In the genomic region with DNA sequence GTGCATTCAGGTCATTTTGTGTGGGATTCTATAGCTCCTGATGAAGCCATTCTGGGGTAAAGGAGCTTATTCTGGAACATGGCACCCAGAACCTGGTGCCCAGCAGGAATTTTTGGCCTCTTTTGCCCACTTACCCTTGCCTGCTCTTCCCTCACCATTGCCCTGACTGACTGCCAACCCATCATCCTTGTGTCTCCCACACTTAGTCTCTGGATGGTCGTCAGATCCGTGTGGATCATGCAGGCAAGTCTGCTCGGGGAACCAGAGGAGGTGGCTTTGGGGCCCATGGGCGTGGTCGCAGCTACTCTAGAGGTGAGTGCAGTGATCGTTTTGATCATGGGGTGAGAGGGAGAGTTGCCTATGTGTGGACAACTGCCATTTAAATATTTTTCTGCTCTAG, we compare ENCODE assay signal across 10 cellular contexts. TPM values are rescaled to one million over a fixed set of nuclear protein-coding genes. Genes with fewer than 3 reads are reported as not detected.
DNase-seq lines count a peak whose midpoint lies in the region; ATAC-seq, FAIRE-seq and TF ChIP-seq lines count a peak whose summit lies in the region.
"Had no signal": no experiment of that assay in that cellular context is flagged by ENCODE, and none has a peak within 500 bp of the region (broad histone marks: within the 10 kb centered on the region; RNA-seq: fewer than 3 reads in every experiment).

No MANE protein-coding gene starts in this region.

- H3K9ac ChIP-seq in GM12878 (ENCODE audit: control insufficient read depth, insufficient read depth, low read length) (peak overlapping the region; percentile 94), mucosa of stomach (ENCODE audit: low read length) (no peak overlapping the region)

- ATAC-seq in GM12878 (no peak), GM18867 (IDR thresholded peaks at IDR 0.05; ENCODE audit: unreplicated experiment) (no peak), HG03354 (IDR thresholded peaks at IDR 0.05; ENCODE audit: poor library complexity, severe bottlenecking, unreplicated experiment) (no peak)

- TF ChIP-seq CTCF in AG10803 (conservative IDR thresholded peaks at IDR 0.05; ENCODE audit: low read length) (no peak), HL-60 (IDR thresholded peaks at IDR 0.05; ENCODE audit: insufficient read depth, low read length) (no peak), GM12878 (IDR thresholded peaks at IDR 0.05 in 2 of 3, conservative IDR thresholded peaks at IDR 0.05 in 1 of 3; ENCODE audit: control insufficient read depth in 2 of 3, extremely low read depth in 1 of 3, insufficient read depth in 1 of 3, low read depth in 3 of 3, low read length in 3 of 3) (no peak)

- RAD21 ChIA-PET in GM12878 (lab: Charles Lee; ENCODE audit: unreplicated experiment) = no interaction called here

- 28% methylated on average over 6 of the region's 6 CpGs for WGBS in GM12878 (ENCODE audit: insufficient coverage, insufficient replicate concordance, low lambda C conversion rate, missing lambda C conversion rate)

- H3K27ac ChIP-seq in HL-60 (replicated peaks) (peak overlapping the region; percentile 100; the same call in 1 of the 2 replicates), GM12878 (ENCODE audit: control insufficient read depth, insufficient read depth) (0 out of 2 replicates have a peak overlapping the region, but pooled peaks have one; percentile 29)

- peak overlapping the region; percentile 90 for H3K4me3 ChIP-seq in AG10803 (ENCODE audit: low read length)
- peak overlapping the region; percentile 64 for H3K4me3 ChIP-seq in HL-60 (replicated peaks; ENCODE audit: insufficient read depth, low read length)
- H3K4me3 ChIP-seq in GM12878 = peak overlapping the region; percentile 75
- peak overlapping the region; percentile 82 for H3K4me3 ChIP-seq in mucosa of stomach (ENCODE audit: low read length)

- H3K79me2 ChIP-seq in GM12878 (ENCODE audit: control insufficient read depth, insufficient read depth, low read length) = peaks cover 24% of the 10 kb centered on the region

- no peak for DNase-seq in AG10803 (ENCODE audit: low read depth)
- no peak for DNase-seq in HL-60 (ENCODE audit: low read depth in 1 of 2, low spot score in 1 of 2)
- no peak for DNase-seq in GM12878 (ENCODE audit: low read depth, low spot score)
- DNase-seq in effector CD4-positive, alpha-beta T cell = no peak
- no peak for DNase-seq in COLO829 (ENCODE audit: low spot score)
- DNase-seq: caudate nucleus, retina had no signal

- no peak for FAIRE-seq in GM12878 (lab: Jason Lieb, UNC)

- SMC1A ChIA-PET in GM12878 (lab: Charles Lee; ENCODE audit: uncharacterized antibody, unreplicated experiment) = no interaction called here

- no peaks in the 10 kb centered on the region for H3K27me3 ChIP-seq in HL-60 (ENCODE audit: insufficient read depth, poor library complexity, severe bottlenecking)
- no peaks in the 10 kb centered on the region for H3K27me3 ChIP-seq in GM12878 (replicated peaks in 1 of 2; ENCODE audit: control insufficient read depth in 2 of 2, insufficient read depth in 2 of 2, low read length in 1 of 2)
- H3K27me3 ChIP-seq in mucosa of stomach (ENCODE audit: control insufficient read depth, insufficient read depth, low read length) = no peaks in the 10 kb centered on the region

- TF ChIP-seq EP300 in GM12878 (IDR thresholded peaks at IDR 0.05; ENCODE audit: borderline replicate concordance in 1 of 2, control insufficient read depth in 1 of 2, low read depth in 2 of 2, low read length in 2 of 2) = no peak

- CTCF ChIA-PET in GM12878 (lab: Yijun Ruan, JAX) = interaction anchor here (3.2 kb wide), 1 partner anchor 102 kb away, joined by 19 read pairs; no protein-coding TSS in a partner anchor

- H3K4me1 ChIP-seq in GM12878 (ENCODE audit: control insufficient read depth, insufficient read depth, low read length) = peaks cover 7% of the 10 kb centered on the region; the same call in 1 of the 2 replicates
- peaks cover 15% of the 10 kb centered on the region for H3K4me1 ChIP-seq in mucosa of stomach (ENCODE audit: control insufficient read depth, insufficient read depth, low read length)

- no peak for TF ChIP-seq RAD21 in GM12878 (IDR thresholded peaks at IDR 0.05; ENCODE audit: insufficient read depth, low read depth, low read length)

- no peaks in the 10 kb centered on the region for H4K20me1 ChIP-seq in GM12878 (ENCODE audit: control insufficient read depth, insufficient read depth)

- POLR2A ChIA-PET in GM12878 (lab: Charles Lee) = interaction anchor here (0.6 kb wide), 1 partner anchor 1116 kb away, joined by 5 read pairs; no protein-coding TSS in a partner anchor

- intact Hi-C loops in GM12878 (cut with micrococcal nuclease; ENCODE audit: unreplicated experiment) = no loop called here

- BruUV-seq in GM12878 (replicated peaks; lab: Mats Ljungman, UMichigan) = no TSS peak

- peaks cover 1 to 15% of the 10 kb centered on the region in 2 experiments for H3K36me3 ChIP-seq in GM12878 (ENCODE audit: control insufficient read depth in 2 of 2, insufficient read depth in 2 of 2, low read length in 1 of 2)
- peaks cover 8% of the 10 kb centered on the region for H3K36me3 ChIP-seq in mucosa of stomach (ENCODE audit: control insufficient read depth, insufficient read depth, low read length)

- no peak overlapping the region for H2AFZ ChIP-seq in GM12878 (ENCODE audit: control insufficient read depth, low read depth, low read length)

- in situ Hi-C loops in GM12878 (cut with MboI) = no loop called here

- H3K4me2 ChIP-seq in GM12878 (ENCODE audit: control insufficient read depth, insufficient read depth) = peak overlapping the region; percentile 81

- peak; percentile 55; the same call in 1 of the 2 replicates for TF ChIP-seq POLR2A in GM12878 (IDR thresholded peaks at IDR 0.05; ENCODE audit: low read depth, low read length)

- H3K9me3 ChIP-seq in GM12878 (replicated peaks; ENCODE audit: control insufficient read depth, insufficient read depth, low read length) = no peaks in the 10 kb centered on the region; the same call in 2 of the 3 replicates
- no peaks in the 10 kb centered on the region for H3K9me3 ChIP-seq in mucosa of stomach (ENCODE audit: control insufficient read depth, low read length)

RNA-seq across cellular contexts. Expression of a gene that starts 1.8 kb away (rescaled TPM):
- 140 and 144 TPM in 2 replicates for total RNA-seq in GM12878 (2013; cell fraction: nucleolus; rRNA removed)
- 330 and 346 TPM in 2 replicates for total RNA-seq in GM12878 (2014; rRNA removed)
- total RNA-seq in GM12878 (2014; rRNA removed; fragmentation: Illumina TruSeq; extraction: Trizol) = 398 and 417 TPM in 2 replicates
- total RNA-seq in GM12878 (2021) = 269 and 304 TPM in 2 replicates
- 227 TPM for polyA plus RNA-seq in GM12878 (2011; ENCODE audit: low read depth)
- polyA plus RNA-seq in GM12878 (2011; rRNA removed) = 174 and 221 TPM in 2 replicates
- 116 and 147 TPM in 2 replicates for polyA plus RNA-seq in GM12878 (2011; cell fraction: cytosol; rRNA removed)
- 135 and 166 TPM in 2 replicates for polyA plus RNA-seq in GM12878 (2011; cell fraction: nucleus; rRNA removed)
- 207 and 257 TPM in 2 replicates for polyA plus RNA-seq in GM12878 (2012)
- 435 and 467 TPM in 2 replicates for polyA plus RNA-seq in GM12878 (2014; fragmentation: Illumina TruSeq; extraction: Trizol)
- polyA plus RNA-seq in GM12878 (2014; fragmentation: Nextera tagmentation; extraction: Ambion mirVana) = 100 to 1,000 TPM; 170 to 179 TPM
- 385 and 405 TPM in 2 replicates for polyA plus RNA-seq in GM12878 (2014; rRNA removed)
- polyA plus RNA-seq in GM12878 (2016; fragmentation: Nextera tagmentation; extraction: Ambion mirVana) = 100 to 1,000 TPM; 209 to 213 TPM
- polyA minus RNA-seq in GM12878 (2011; rRNA and poly(A)+ RNA removed) = 171 and 172 TPM in 2 replicates
- 49.4 and 51.5 TPM in 2 replicates for polyA minus RNA-seq in GM12878 (2011; cell fraction: cytosol; rRNA and poly(A)+ RNA removed)
- 75.9 and 125 TPM in 2 replicates for polyA minus RNA-seq in GM12878 (2011; cell fraction: nucleus; rRNA and poly(A)+ RNA removed)

RNA-seq across cellular contexts. Expression of a gene that starts 21.2 kb away (rescaled TPM):
- 38.3 and 49.7 TPM in 2 replicates for total RNA-seq in GM12878 (2013; cell fraction: nucleolus; rRNA removed)
- total RNA-seq in GM12878 (2014; rRNA removed) (51.1 and 52.0 TPM in 2 replicates), GM12878 (2014; rRNA removed; fragmentation: Illumina TruSeq; extraction: Trizol) (16.3 and 17.2 TPM in 2 replicates), GM12878 (2021) (49.5 and 54.3 TPM in 2 replicates)
- 18.0 TPM for polyA plus RNA-seq in GM12878 (2011; ENCODE audit: low read depth)
- polyA plus RNA-seq in GM12878 (2011; rRNA removed) (11.8 and 19.6 TPM in 2 replicates), GM12878 (2014; fragmentation: Illumina TruSeq; extraction: Trizol) (3.9 and 19.8 TPM in 2 replicates), GM12878 (2014; fragmentation: Nextera tagmentation; extraction: Ambion mirVana) (10 to 100 TPM in 1 of 2 experiments, 1 to 10 TPM in 1; 6.9 to 20.1 TPM), GM12878 (2014; rRNA removed) (37.6 and 52.1 TPM in 2 replicates), GM12878 (2016; fragmentation: Nextera tagmentation; extraction: Ambion mirVana) (10 to 100 TPM; 44.6 to 62.7 TPM)
- polyA plus RNA-seq in GM12878 (2011; cell fraction: cytosol; rRNA removed) = 64.8 and 77.2 TPM in 2 replicates
- polyA plus RNA-seq in GM12878 (2011; cell fraction: nucleus; rRNA removed) = 191 and 250 TPM in 2 replicates
- polyA plus RNA-seq in GM12878 (2012) = 64.4 and 133 TPM in 2 replicates
- polyA minus RNA-seq in GM12878 (2011; rRNA and poly(A)+ RNA removed) = 18.4 and 45.3 TPM in 2 replicates
- polyA minus RNA-seq in GM12878 (2011; cell fraction: cytosol; rRNA and poly(A)+ RNA removed) = 13.3 and 19.9 TPM in 2 replicates
- polyA minus RNA-seq in GM12878 (2011; cell fraction: nucleus; rRNA and poly(A)+ RNA removed) = 15.0 and 31.8 TPM in 2 replicates

RNA-seq across cellular contexts. Expression of a gene that starts 36.6 kb away (rescaled TPM):
- 12.4 and 13.6 TPM in 2 replicates for total RNA-seq in GM12878 (2013; cell fraction: nucleolus; rRNA removed)
- 8.0 and 8.3 TPM in 2 replicates for total RNA-seq in GM12878 (2014; rRNA removed)
- total RNA-seq in GM12878 (2014; rRNA removed; fragmentation: Illumina TruSeq; extraction: Trizol) = 2.0 and 2.7 TPM in 2 replicates
- 17.3 and 20.6 TPM in 2 replicates for total RNA-seq in GM12878 (2021)
- 9.3 TPM for polyA plus RNA-seq in GM12878 (2011; ENCODE audit: low read depth)
- polyA plus RNA-seq in GM12878 (2011; rRNA removed) = 3.6 and 9.6 TPM in 2 replicates
- 14.6 and 15.2 TPM in 2 replicates for polyA plus RNA-seq in GM12878 (2011; cell fraction: cytosol; rRNA removed)
- 23.3 and 30.6 TPM in 2 replicates for polyA plus RNA-seq in GM12878 (2011; cell fraction: nucleus; rRNA removed)
- polyA plus RNA-seq in GM12878 (2012) = 18.8 and 19.5 TPM in 2 replicates
- 7.0 and 10.4 TPM in 2 replicates for polyA plus RNA-seq in GM12878 (2014; fragmentation: Illumina TruSeq; extraction: Trizol)
- polyA plus RNA-seq in GM12878 (2014; fragmentation: Nextera tagmentation; extraction: Ambion mirVana) = 1 to 10 TPM in 1 of 2 experiments, under 1 TPM in 1; 0.79 to 2.3 TPM
- 13.5 and 13.8 TPM in 2 replicates for polyA plus RNA-seq in GM12878 (2014; rRNA removed)
- 10 to 100 TPM; 11.3 to 11.6 TPM for polyA plus RNA-seq in GM12878 (2016; fragmentation: Nextera tagmentation; extraction: Ambion mirVana)
- polyA minus RNA-seq in GM12878 (2011; rRNA and poly(A)+ RNA removed) = 9.7 and 12.3 TPM in 2 replicates
- polyA minus RNA-seq in GM12878 (2011; cell fraction: cytosol; rRNA and poly(A)+ RNA removed) = 3.1 and 5.7 TPM in 2 replicates
- 4.8 and 8.2 TPM in 2 replicates for polyA minus RNA-seq in GM12878 (2011; cell fraction: nucleus; rRNA and poly(A)+ RNA removed)

RNA-seq across cellular contexts. Expression of a gene that starts 54.5 kb away (rescaled TPM):
- total RNA-seq in GM12878 (2013; cell fraction: nucleolus; rRNA removed) = 38.1 and 42.3 TPM in 2 replicates
- total RNA-seq in GM12878 (2014; rRNA removed) = 159 and 169 TPM in 2 replicates
- 169 and 174 TPM in 2 replicates for total RNA-seq in GM12878 (2014; rRNA removed; fragmentation: Illumina TruSeq; extraction: Trizol)
- total RNA-seq in GM12878 (2021) = 154 and 170 TPM in 2 replicates
- 95.3 TPM for polyA plus RNA-seq in GM12878 (2011; ENCODE audit: low read depth)
- polyA plus RNA-seq in GM12878 (2011; rRNA removed) = 69.5 and 125 TPM in 2 replicates
- 248 and 252 TPM in 2 replicates for polyA plus RNA-seq in GM12878 (2011; cell fraction: cytosol; rRNA removed)
- 145 and 191 TPM in 2 replicates for polyA plus RNA-seq in GM12878 (2011; cell fraction: nucleus; rRNA removed)
- 113 and 128 TPM in 2 replicates for polyA plus RNA-seq in GM12878 (2012)
- polyA plus RNA-seq in GM12878 (2014; fragmentation: Illumina TruSeq; extraction: Trizol) = 126 and 163 TPM in 2 replicates
- polyA plus RNA-seq in GM12878 (2014; fragmentation: Nextera tagmentation; extraction: Ambion mirVana) = 100 to 1,000 TPM; 364 to 628 TPM
- 183 and 185 TPM in 2 replicates for polyA plus RNA-seq in GM12878 (2014; rRNA removed)
- polyA plus RNA-seq in GM12878 (2016; fragmentation: Nextera tagmentation; extraction: Ambion mirVana) = 100 to 1,000 TPM; 242 to 263 TPM
- 180 and 246 TPM in 2 replicates for polyA minus RNA-seq in GM12878 (2011; rRNA and poly(A)+ RNA removed)
- 67.8 and 83.2 TPM in 2 replicates for polyA minus RNA-seq in GM12878 (2011; cell fraction: cytosol; rRNA and poly(A)+ RNA removed)
- 26.2 and 38.9 TPM in 2 replicates for polyA minus RNA-seq in GM12878 (2011; cell fraction: nucleus; rRNA and poly(A)+ RNA removed)
